In the genomic region with DNA sequence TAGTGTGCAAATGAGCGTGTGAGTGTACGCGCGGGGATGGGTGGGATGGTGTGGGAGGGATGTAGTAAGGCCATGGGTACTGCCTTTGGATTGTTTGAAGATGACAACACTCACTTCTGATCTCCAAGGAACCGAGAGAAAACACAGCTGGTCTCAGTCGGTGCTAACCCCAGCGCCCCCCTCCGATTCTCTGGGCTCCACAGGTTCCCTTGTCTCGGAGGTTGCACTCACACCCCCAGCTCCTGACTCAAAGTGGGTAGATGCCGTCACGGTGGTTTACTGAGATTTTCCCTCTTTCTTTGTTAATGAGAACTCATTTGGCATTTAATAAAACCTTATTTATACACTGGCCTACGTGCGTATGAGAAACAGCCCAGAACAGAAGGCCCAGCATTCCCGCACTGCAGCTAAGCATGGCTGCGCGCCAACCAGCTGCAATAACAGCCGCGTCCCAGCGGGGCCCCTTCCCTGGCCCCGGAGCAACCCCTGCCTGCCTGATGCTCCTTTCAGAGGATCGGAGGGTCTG, we compare ENCODE assay signal across 11 cellular contexts. TPM values are rescaled to one million over a fixed set of nuclear protein-coding genes. Genes with fewer than 3 reads are reported as not detected.
A peak's percentile ranks its signal among the peaks of the same experiment; 100 is the strongest.
DNase-seq lines count a peak whose midpoint lies in the region; ATAC-seq and TF ChIP-seq lines count a peak whose summit lies in the region.
"Had no signal": no experiment of that assay in that cellular context is flagged by ENCODE, and none has a peak within 500 bp of the region (broad histone marks: within the 10 kb centered on the region; RNA-seq: fewer than 3 reads in every experiment).

No MANE protein-coding gene starts in this region.

- ATAC-seq in PC-3 = no peak
- ATAC-seq in GM21526 (IDR thresholded peaks at IDR 0.05; ENCODE audit: low FRiP score, unreplicated experiment) = no peak

- H3K36me3 ChIP-seq in Loucy (ENCODE audit: insufficient read depth, low read length) = no peaks in the 10 kb centered on the region
- H3K36me3 ChIP-seq in endodermal cell (ENCODE audit: control insufficient read depth, insufficient read depth, low read length) = no peaks in the 10 kb centered on the region
- H3K36me3 ChIP-seq in suprapubic skin = no peaks in the 10 kb centered on the region
- no peaks in the 10 kb centered on the region for H3K36me3 ChIP-seq in PC-3 (ENCODE audit: low read depth, low read length)

- H4K20me1 ChIP-seq in Loucy (ENCODE audit: insufficient read depth, low read length, poor library complexity, severe bottlenecking) (no peaks in the 10 kb centered on the region), PC-3 (ENCODE audit: low read length) (no peaks in the 10 kb centered on the region)

- peaks cover 18% of the 10 kb centered on the region for H3F3A ChIP-seq in Loucy (ENCODE audit: low read depth)
- no peaks in the 10 kb centered on the region for H3F3A ChIP-seq in PC-3 (ENCODE audit: low read length, unreplicated experiment)

- H3K4me3 ChIP-seq in Loucy (ENCODE audit: low read length, poor library complexity, severe bottlenecking) = peak overlapping the region; percentile 45
- no peak overlapping the region for H3K4me3 ChIP-seq in endodermal cell (ENCODE audit: low read length)
- no peak overlapping the region for H3K4me3 ChIP-seq in suprapubic skin
- no peak overlapping the region for H3K4me3 ChIP-seq in PC-3 (ENCODE audit: low read length)

- H3K79me2 ChIP-seq in Loucy (ENCODE audit: insufficient read depth, low read length) (no peaks in the 10 kb centered on the region), PC-3 (ENCODE audit: low read length) (no peaks in the 10 kb centered on the region)

- peak overlapping the region; percentile 77 for H3K4me2 ChIP-seq in Loucy (ENCODE audit: low read depth, low read length, poor library complexity, severe bottlenecking)
- H3K4me2 ChIP-seq in PC-3 (ENCODE audit: low read length) = no peak overlapping the region

- BruUV-seq in PC-3 (replicated peaks; lab: Mats Ljungman, UMichigan) = no TSS peak

- no peak overlapping the region for H3K27ac Mint-ChIP-seq in endodermal cell
- no peak overlapping the region for H3K27ac Mint-ChIP-seq in activated T-helper 1 cell treated with anti-CD3 and anti-CD28 coated beads, Interleukin-12 subunit alpha, Interleukin-12 subunit beta, Interleukin-2, Interleukin-4 antibody, amounts not matched to agents 30 ng/mL and 10 ng/mL and 1 ng/mL, durations not matched to agents 14 hours and 24 hours and 36 hours

- TF ChIP-seq CTCF in Loucy (conservative IDR thresholded peaks at IDR 0.05; ENCODE audit: low read length) (no peak), endodermal cell (conservative IDR thresholded peaks at IDR 0.05) (no peak), suprapubic skin (IDR thresholded peaks at IDR 0.05) (no peak), PC-3 (conservative IDR thresholded peaks at IDR 0.05; ENCODE audit: low read depth, low read length) (no peak)

- no peaks in the 10 kb centered on the region for H3K9me3 ChIP-seq in Loucy (ENCODE audit: insufficient read depth, low read depth, low read length)
- no peaks in the 10 kb centered on the region for H3K9me3 ChIP-seq in endodermal cell (ENCODE audit: control insufficient read depth, low read length)
- H3K9me3 ChIP-seq in suprapubic skin = no peaks in the 10 kb centered on the region
- no peaks in the 10 kb centered on the region for H3K9me3 ChIP-seq in PC-3 (ENCODE audit: low read length)

- H3K27ac ChIP-seq in endodermal cell (ENCODE audit: low read depth, low read length) (peak overlapping the region; percentile 81), suprapubic skin (peak overlapping the region; percentile 71), PC-3 (ENCODE audit: low read length) (no peak overlapping the region)
- H3K27ac ChIP-seq: HL-60 had no signal

- no peaks in the 10 kb centered on the region for H3K36me3 Mint-ChIP-seq in endodermal cell (ENCODE audit: low read depth)
- H3K36me3 Mint-ChIP-seq in activated T-helper 1 cell treated with anti-CD3 and anti-CD28 coated beads, Interleukin-12 subunit alpha, Interleukin-12 subunit beta, Interleukin-2, Interleukin-4 antibody, amounts not matched to agents 30 ng/mL and 10 ng/mL and 1 ng/mL, durations not matched to agents 14 hours and 24 hours and 36 hours (ENCODE audit: low read depth) = no peaks in the 10 kb centered on the region

- intact Hi-C loops in PC-3 (cut with micrococcal nuclease) = no loop called here
- intact Hi-C loops in activated T-helper 1 cell treated with anti-CD3 and anti-CD28 coated beads, Interleukin-12 subunit alpha, Interleukin-12 subunit beta, Interleukin-2, Interleukin-4 antibody, amounts not matched to agents 30 ng/mL and 10 ng/mL and 1 ng/mL, durations not matched to agents 14 hours and 24 hours and 36 hours (cut with micrococcal nuclease) = no loop called here

- no peaks in the 10 kb centered on the region for H3K9me3 Mint-ChIP-seq in endodermal cell
- H3K9me3 Mint-ChIP-seq in activated T-helper 1 cell treated with anti-CD3 and anti-CD28 coated beads, Interleukin-12 subunit alpha, Interleukin-12 subunit beta, Interleukin-2, Interleukin-4 antibody, amounts not matched to agents 30 ng/mL and 10 ng/mL and 1 ng/mL, durations not matched to agents 14 hours and 24 hours and 36 hours = no peaks in the 10 kb centered on the region

- H3K9me2 ChIP-seq in Loucy (replicated peaks; ENCODE audit: low read depth, low read length) = no peaks in the 10 kb centered on the region
- H3K9me2 ChIP-seq in PC-3 (replicated peaks; ENCODE audit: low read length) = no peaks in the 10 kb centered on the region

- H3K9ac ChIP-seq in Loucy (ENCODE audit: low read depth, low read length, poor library complexity, severe bottlenecking) = peak overlapping the region; percentile 91
- no peak overlapping the region for H3K9ac ChIP-seq in endodermal cell (ENCODE audit: extremely low read depth, low read length, poor library complexity, severe bottlenecking)
- H3K9ac ChIP-seq in PC-3 (ENCODE audit: low read length) = no peak overlapping the region

- TF ChIP-seq POLR2A in suprapubic skin (IDR thresholded peaks at IDR 0.05) = no peak

- POLR2A ChIA-PET in PC-3 (lab: Charles Lee; ENCODE audit: unreplicated experiment) = no interaction called here

- no peak overlapping the region for H3K4me3 Mint-ChIP-seq in endodermal cell
- H3K4me3 Mint-ChIP-seq in activated T-helper 1 cell treated with anti-CD3 and anti-CD28 coated beads, Interleukin-12 subunit alpha, Interleukin-12 subunit beta, Interleukin-2, Interleukin-4 antibody, amounts not matched to agents 30 ng/mL and 10 ng/mL and 1 ng/mL, durations not matched to agents 14 hours and 24 hours and 36 hours = no peak overlapping the region

- no peaks in the 10 kb centered on the region for H3K27me3 Mint-ChIP-seq in endodermal cell (ENCODE audit: insufficient read depth)
- peaks cover 4% of the 10 kb centered on the region for H3K27me3 Mint-ChIP-seq in activated T-helper 1 cell treated with anti-CD3 and anti-CD28 coated beads, Interleukin-12 subunit alpha, Interleukin-12 subunit beta, Interleukin-2, Interleukin-4 antibody, amounts not matched to agents 30 ng/mL and 10 ng/mL and 1 ng/mL, durations not matched to agents 14 hours and 24 hours and 36 hours (ENCODE audit: insufficient read depth)

- peaks cover 71% of the 10 kb centered on the region for H3K4me1 Mint-ChIP-seq in endodermal cell
- peaks cover 26% of the 10 kb centered on the region for H3K4me1 Mint-ChIP-seq in activated T-helper 1 cell treated with anti-CD3 and anti-CD28 coated beads, Interleukin-12 subunit alpha, Interleukin-12 subunit beta, Interleukin-2, Interleukin-4 antibody, amounts not matched to agents 30 ng/mL and 10 ng/mL and 1 ng/mL, durations not matched to agents 14 hours and 24 hours and 36 hours (ENCODE audit: low read depth)

- DNase-seq in endodermal cell (peak; percentile 65), medulla oblongata (ENCODE audit: extremely low spot score) (peak; percentile 54), suprapubic skin (ENCODE audit: low spot score in 2 of 2) (peak; percentile 80 to 88), PC-3 (no peak), CD1c-positive myeloid dendritic cell (ENCODE audit: extremely low spot score) (no peak)
- DNase-seq in activated T-helper 1 cell treated with anti-CD3 and anti-CD28 coated beads, Interleukin-12 subunit alpha, Interleukin-12 subunit beta, Interleukin-2, Interleukin-4 antibody, amounts not matched to agents 30 ng/mL and 10 ng/mL and 1 ng/mL, durations not matched to agents 14 hours and 24 hours and 36 hours (ENCODE audit: low spot score) = no peak
- DNase-seq: glutamatergic neuron, T-helper 9 cell had no signal

- CTCF ChIA-PET in PC-3 (lab: Charles Lee) = no interaction called here

- H3K27me3 ChIP-seq in Loucy (ENCODE audit: insufficient read depth, low read length, poor library complexity, severe bottlenecking) = no peaks in the 10 kb centered on the region
- no peaks in the 10 kb centered on the region for H3K27me3 ChIP-seq in endodermal cell (ENCODE audit: control insufficient read depth, insufficient read depth, low read length, poor library complexity, severe bottlenecking)
- H3K27me3 ChIP-seq in suprapubic skin = no peaks in the 10 kb centered on the region
- no peaks in the 10 kb centered on the region for H3K27me3 ChIP-seq in PC-3 (ENCODE audit: low read length)

- WGBS in endodermal cell (ENCODE audit: insufficient coverage in 1 of 2, insufficient read length in 1 of 2), 2 experiments = 90 to 91% methylated on average over 18 to 21 of the region's 21 CpGs
- 25% methylated on average over 21 of the region's 21 CpGs for WGBS in suprapubic skin

- H3K4me1 ChIP-seq in Loucy (ENCODE audit: insufficient read depth, low read length, poor library complexity, severe bottlenecking) = peaks cover 92% of the 10 kb centered on the region
- peaks cover 13% of the 10 kb centered on the region for H3K4me1 ChIP-seq in endodermal cell (ENCODE audit: control insufficient read depth, insufficient read depth, low read length)
- H3K4me1 ChIP-seq in suprapubic skin = peaks cover 45% of the 10 kb centered on the region
- no peaks in the 10 kb centered on the region for H3K4me1 ChIP-seq in PC-3 (ENCODE audit: insufficient read depth, low read length)

- no peak overlapping the region for H2AFZ ChIP-seq in Loucy (ENCODE audit: low read length)
- no peak overlapping the region for H2AFZ ChIP-seq in PC-3 (ENCODE audit: low read length)

- TF ChIP-seq EP300 in suprapubic skin (IDR thresholded peaks at IDR 0.05) = no peak

RNA-seq across cellular contexts. Expression of gene ABCA4, which starts 25.8 kb away (rescaled TPM):
- total RNA-seq in endodermal cell = 1 to 10 TPM; 1.6 to 1.7 TPM
- 0.61 TPM for polyA plus RNA-seq in endodermal cell (2013, experiment 1 of 2)
- 0.54 TPM for polyA plus RNA-seq in endodermal cell (2013, experiment 2 of 2)
- total RNA-seq in suprapubic skin = 1 to 10 TPM; 2.8 to 6.8 (median 4.3) TPM
- total RNA-seq in PC-3 (2014; rRNA removed) = 0.23 and 0.29 TPM in 2 replicates
- total RNA-seq in activated T-helper 1 cell treated with anti-CD3 and anti-CD28 coated beads, Interleukin-12 subunit alpha, Interleukin-12 subunit beta, Interleukin-2, Interleukin-4 antibody, amounts not matched to agents 30 ng/mL and 10 ng/mL and 1 ng/mL, durations not matched to agents 14 hours and 24 hours and 36 hours = 0.29 TPM in 1 of 2 replicates, not detected in the other

Comparison
In these comparisons a context has a peak if more than half of its experiments do, and no peak if none do; other contexts are left out.
1. DNase-seq: peak in endodermal cell (single experiment), medulla oblongata (single experiment) and suprapubic skin (2 of 2); none in PC-3 (single experiment), activated T-helper 1 cell treated with anti-CD3 and anti-CD28 coated beads, Interleukin-12 subunit alpha, Interleukin-12 subunit beta, Interleukin-2, Interleukin-4 antibody, amounts not matched to agents 30 ng/mL and 10 ng/mL and 1 ng/mL, durations not matched to agents 14 hours and 24 hours and 36 hours (single experiment) and CD1c-positive myeloid dendritic cell (single experiment).